17 cellular contexts compared by ENCODE assay signal in the genomic region with DNA sequence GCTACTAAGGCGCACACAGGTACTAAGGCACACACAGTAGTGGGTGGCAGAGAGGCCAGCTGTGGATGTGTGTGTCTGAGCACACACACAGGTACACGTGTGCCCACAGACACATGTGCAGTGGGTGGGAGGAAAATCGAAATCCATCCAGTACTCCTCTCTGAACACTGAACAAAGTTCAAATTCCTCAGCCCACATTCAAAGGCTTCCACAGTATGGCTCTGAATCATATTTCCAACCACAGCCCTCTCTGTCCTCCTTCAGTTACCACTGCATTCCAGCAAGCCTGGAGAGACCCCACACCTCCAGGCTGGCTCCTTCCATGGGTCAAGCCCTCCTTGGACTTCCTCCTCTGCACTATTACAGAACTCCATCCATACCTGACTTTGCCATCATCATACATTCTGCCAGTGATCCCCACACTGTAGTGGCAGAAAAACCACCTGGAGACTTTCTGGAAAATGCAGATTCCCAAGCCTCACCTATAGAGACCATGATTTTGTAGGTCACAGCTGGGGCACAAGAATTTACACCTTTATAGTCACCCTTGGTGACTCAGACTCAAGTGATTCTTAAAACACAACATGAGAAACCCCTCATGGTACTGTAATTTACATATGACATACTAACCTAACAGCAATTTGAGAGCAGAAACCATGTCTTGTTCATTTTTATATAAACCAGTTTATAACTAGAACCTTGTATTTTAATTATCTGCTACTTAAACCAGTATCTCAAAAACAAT. TPM values are rescaled to one million over a fixed set of nuclear protein-coding genes. Genes with fewer than 3 reads are reported as not detected.
A peak's percentile ranks its signal among the peaks of the same experiment; 100 is the strongest.
DNase-seq lines count a peak whose midpoint lies in the region; ATAC-seq and TF ChIP-seq lines count a peak whose summit lies in the region.
"Had no signal": no experiment of that assay in that cellular context is flagged by ENCODE, and none has a peak within 500 bp of the region (broad histone marks: within the 10 kb centered on the region; RNA-seq: fewer than 3 reads in every experiment).

No MANE protein-coding gene starts in this region.

- TF ChIP-seq CTCF in fibroblast of mammary gland (conservative IDR thresholded peaks at IDR 0.05; ENCODE audit: control insufficient read depth, insufficient read depth, low read depth, low read length) (no peak), osteoblast (IDR thresholded peaks at IDR 0.05; ENCODE audit: extremely low read depth, low read depth, low read length) (no peak)

- peak; percentile 68 for DNase-seq in EL
- peak; percentile 21 for DNase-seq in NCI-H226
- DNase-seq in fibroblast of mammary gland (ENCODE audit: low read depth) = peak; percentile 60
- DNase-seq in osteoblast (ENCODE audit: insufficient read length, low spot score, missing footprints) = peak; percentile 73
- DNase-seq in H7 = no peak
- DNase-seq: CD8-positive, alpha-beta memory T cell; effector memory CD4-positive, alpha-beta T cell; KBM-7; left colon; naive B cell; NCI-H524; PC-3; right cardiac atrium; stimulated activated naive CD4-positive, alpha-beta T cell; WERI-Rb-1 had no signal

- H3K9me3 ChIP-seq in osteoblast (ENCODE audit: low read depth, low read length) = no peaks in the 10 kb centered on the region

- H3K4me3 ChIP-seq in fibroblast of mammary gland (ENCODE audit: control insufficient read depth, low read depth, low read length) = no peak overlapping the region
- no peak overlapping the region for H3K4me3 ChIP-seq in osteoblast (ENCODE audit: insufficient read depth, low read length)
- no peak overlapping the region for H3K4me3 ChIP-seq in H7 (ENCODE audit: insufficient read depth, low read depth, low read length)

- no peak overlapping the region for H2AFZ ChIP-seq in osteoblast (ENCODE audit: low read length)

- H3K79me2 ChIP-seq in osteoblast (ENCODE audit: insufficient read depth, low read length) = peaks cover 68% of the 10 kb centered on the region

- peak overlapping the region; percentile 37 for H3K27ac ChIP-seq in osteoblast (ENCODE audit: low read depth, low read length)
- H3K27ac ChIP-seq: WERI-Rb-1 had no signal

- H3K36me3 ChIP-seq in osteoblast (ENCODE audit: insufficient read depth, low read length) (peaks cover 81% of the 10 kb centered on the region), H7 (replicated peaks; ENCODE audit: control insufficient read depth, insufficient read depth, low read length) (peaks cover 2% of the 10 kb centered on the region)

- H3K4me2 ChIP-seq in osteoblast (ENCODE audit: insufficient read depth, low read length) = peak overlapping the region; percentile 18

- H3K4me1 ChIP-seq in osteoblast (ENCODE audit: insufficient read depth, low read length) = peaks cover 11% of the 10 kb centered on the region

- ATAC-seq in HG02759 (IDR thresholded peaks at IDR 0.05; ENCODE audit: unreplicated experiment) (no peak), GM18909 (IDR thresholded peaks at IDR 0.05; ENCODE audit: poor library complexity, unreplicated experiment) (no peak)
- ATAC-seq: left colon, PC-3, right cardiac atrium had no signal

- peaks cover 5% of the 10 kb centered on the region for H4K20me1 ChIP-seq in osteoblast (ENCODE audit: insufficient read depth, low read length)

- no peaks in the 10 kb centered on the region for H3K27me3 ChIP-seq in osteoblast (ENCODE audit: insufficient read depth, low read length)
- H3K27me3 ChIP-seq in H7 (ENCODE audit: control insufficient read depth, insufficient read depth, low read length) = no peaks in the 10 kb centered on the region

RNA-seq across cellular contexts. Expression of a gene that starts 31.4 kb away (rescaled TPM):
- 94.8 and 96.4 TPM in 2 replicates for total RNA-seq in osteoblast
- total RNA-seq in H7 (2014; rRNA removed; shearing (Covaris generic)) = 5.2 and 9.8 TPM in 2 replicates
